9 cellular contexts compared by ENCODE assay signal in the genomic region with DNA sequence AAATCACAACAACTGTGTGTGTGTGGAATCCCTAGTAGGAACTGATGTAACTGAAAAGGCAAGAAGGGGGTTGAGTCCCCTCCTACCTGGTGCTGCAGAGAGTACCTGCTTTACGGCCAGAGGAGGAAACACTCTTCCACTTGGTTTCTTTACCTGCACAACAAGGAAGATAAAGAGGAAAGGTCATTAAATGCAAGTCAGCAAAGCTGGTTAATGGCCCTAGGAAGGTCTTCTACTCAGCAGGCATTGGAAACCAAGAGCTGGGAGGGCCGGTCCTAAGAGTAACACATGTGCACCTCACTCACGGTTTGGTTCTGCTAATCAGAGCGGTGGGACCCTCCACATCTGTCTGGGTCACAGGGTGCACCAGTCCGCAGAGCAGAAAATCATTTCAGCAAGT. TPM values are rescaled to one million over a fixed set of nuclear protein-coding genes. Genes with fewer than 3 reads are reported as not detected.
DNase-seq lines count a peak whose midpoint lies in the region; ATAC-seq, FAIRE-seq and TF ChIP-seq lines count a peak whose summit lies in the region.
"Not testable (repeated sequence)": the region's sequence is repeated elsewhere in the genome, so short reads cannot be mapped to it uniquely, and the experiment has no call there.
"Had no signal": no experiment of that assay in that cellular context is flagged by ENCODE, and none has a peak within 500 bp of the region (broad histone marks: within the 10 kb centered on the region; RNA-seq: fewer than 3 reads in every experiment).

No MANE protein-coding gene starts in this region.

- intact Hi-C loops in sigmoid colon (cut with DNase I): not testable (repeated sequence)

- not testable (repeated sequence) for H2AFZ ChIP-seq in GM23248; OCI-LY3 (ENCODE audit: low read depth, low read length)

- not testable (repeated sequence) for TF ChIP-seq CTCF in A549 (IDR thresholded peaks at IDR 0.05); OCI-LY3 (IDR thresholded peaks at IDR 0.05; ENCODE audit: low read depth, low read length); chondrocyte (IDR thresholded peaks at IDR 0.05); glutamatergic neuron (IDR thresholded peaks at IDR 0.05; ENCODE audit: partially characterized antibody, unreplicated experiment); mesothelial cell of epicardium (IDR thresholded peaks at IDR 0.05; ENCODE audit: unreplicated experiment); sigmoid colon (IDR thresholded peaks at IDR 0.05)

- peaks cover 13% of the 10 kb centered on the region for H3K79me2 ChIP-seq in GM23248 (ENCODE audit: insufficient read depth)
- H3K79me2 ChIP-seq in OCI-LY3 (ENCODE audit: low read length): peaks cover 11% of the 10 kb centered on the region

- not testable (repeated sequence) for H3K27me3 Mint-ChIP-seq in activated T-cell treated with anti-CD3 and anti-CD28 coated beads, Interleukin-2, amount 50 U/mL, for 24 hours; chondrocyte (ENCODE audit: low read depth); glutamatergic neuron (ENCODE audit: unreplicated experiment); mesothelial cell of epicardium (ENCODE audit: low read depth)

- peak overlapping the region; percentile 83 for H3K4me3 Mint-ChIP-seq in activated T-cell treated with anti-CD3 and anti-CD28 coated beads, Interleukin-2, amount 50 U/mL, for 24 hours
- H3K4me3 Mint-ChIP-seq in chondrocyte (ENCODE audit: unreplicated experiment): peak overlapping the region; percentile 72
- peak overlapping the region; percentile 93 for H3K4me3 Mint-ChIP-seq in glutamatergic neuron (ENCODE audit: unreplicated experiment)
- H3K4me3 Mint-ChIP-seq in mesothelial cell of epicardium: peak overlapping the region; percentile 74

- TF ChIP-seq EP300 in A549 (IDR thresholded peaks at IDR 0.05); sigmoid colon (IDR thresholded peaks at IDR 0.05): not testable (repeated sequence)

- H3K36me3 Mint-ChIP-seq in activated T-cell treated with anti-CD3 and anti-CD28 coated beads, Interleukin-2, amount 50 U/mL, for 24 hours (ENCODE audit: low read depth): peaks cover 14% of the 10 kb centered on the region
- not testable (repeated sequence) for H3K36me3 Mint-ChIP-seq in chondrocyte (ENCODE audit: low read depth); glutamatergic neuron (ENCODE audit: unreplicated experiment); mesothelial cell of epicardium

- not testable (repeated sequence) for H3K9me2 ChIP-seq in GM23248 (ENCODE audit: insufficient read depth)

- WGBS in A549 (ENCODE audit: missing lambda C conversion rate): 26% methylated on average over 5 of the region's 5 CpGs
- 41 to 64% methylated on average over 3 to 5 of the region's 5 CpGs for WGBS in GM23248 (ENCODE audit: low coverage in 1 of 2, low lambda C conversion rate in 2 of 2, missing lambda C conversion rate in 2 of 2), 2 experiments
- 31 to 48% methylated on average over 5 of the region's 5 CpGs for WGBS in sigmoid colon, 2 donors

- H4K20me1 ChIP-seq in GM23248 (ENCODE audit: insufficient read depth); OCI-LY3 (ENCODE audit: insufficient read depth, low read length): not testable (repeated sequence)

- CTCF ChIA-PET in A549 (lab: Yijun Ruan, JAX): not testable (repeated sequence)

- H3K9ac ChIP-seq in GM23248 (peak overlapping the region; percentile 98), OCI-LY3 (ENCODE audit: low read length) (peak overlapping the region; percentile 84)

- DNase-seq in A549 (ENCODE audit: low read depth in 1 of 2, low spot score in 1 of 2); GM23248; activated T-cell treated with anti-CD3 and anti-CD28 coated beads, Interleukin-2, amount 50 U/mL, for 24 hours; chondrocyte (ENCODE audit: low spot score); glutamatergic neuron; mesothelial cell of epicardium (ENCODE audit: low spot score in 2 of 2, unreplicated experiment in 2 of 2); sigmoid colon: not testable (repeated sequence)

- in situ Hi-C loops in GM23248 (cut with MboI): not testable (repeated sequence)

- not testable (repeated sequence) for FAIRE-seq in A549 (lab: Jason Lieb, UNC)

- H3K4me3 ChIP-seq in A549 (peak overlapping the region; percentile 81), GM23248 (peak overlapping the region; percentile 91), OCI-LY3 (ENCODE audit: low read length) (peak overlapping the region; percentile 99), sigmoid colon (peak overlapping the region; percentile 55 to 78 (median 70))

- H3K36me3 ChIP-seq in GM23248 (ENCODE audit: low read depth); OCI-LY3 (replicated peaks; ENCODE audit: low read depth, low read length); sigmoid colon: not testable (repeated sequence)

- H3K4me1 Mint-ChIP-seq in activated T-cell treated with anti-CD3 and anti-CD28 coated beads, Interleukin-2, amount 50 U/mL, for 24 hours (ENCODE audit: low read depth): peaks cover 11% of the 10 kb centered on the region
- not testable (repeated sequence) for H3K4me1 Mint-ChIP-seq in chondrocyte (ENCODE audit: low read depth); glutamatergic neuron (ENCODE audit: low read depth, unreplicated experiment); mesothelial cell of epicardium

- not testable (repeated sequence) for H3K27me3 ChIP-seq in GM23248 (replicated peaks; ENCODE audit: insufficient read depth); OCI-LY3 (ENCODE audit: low read depth, low read length); sigmoid colon

- POLR2A ChIA-PET in A549 (lab: Yijun Ruan, JAX): not testable (repeated sequence)

- H3K4me2 ChIP-seq in A549 (peak overlapping the region; percentile 94), GM23248 (ENCODE audit: unreplicated experiment) (peak overlapping the region; percentile 82), OCI-LY3 (ENCODE audit: low read length) (peak overlapping the region; percentile 97)

- TF ChIP-seq RAD21 in A549 (conservative IDR thresholded peaks at IDR 0.05 in 1 of 2, IDR thresholded peaks at IDR 0.05 in 1 of 2): not testable (repeated sequence)

- ATAC-seq in A549: not testable (repeated sequence)

- not testable (repeated sequence) for H3K9me3 ChIP-seq in A549; GM23248 (ENCODE audit: low read depth); OCI-LY3 (ENCODE audit: insufficient read depth, low read length); sigmoid colon

- not testable (repeated sequence) for H3K4me1 ChIP-seq in A549; GM23248 (ENCODE audit: insufficient read depth); OCI-LY3 (ENCODE audit: low read length); sigmoid colon

- not testable (repeated sequence) for TF ChIP-seq POLR2A in A549 (IDR thresholded peaks at IDR 0.05; ENCODE audit: low read length); sigmoid colon (IDR thresholded peaks at IDR 0.05)

- peak overlapping the region; percentile 97 for H3K27ac Mint-ChIP-seq in activated T-cell treated with anti-CD3 and anti-CD28 coated beads, Interleukin-2, amount 50 U/mL, for 24 hours
- H3K27ac Mint-ChIP-seq in chondrocyte (ENCODE audit: unreplicated experiment) (peak overlapping the region; percentile 99), glutamatergic neuron (ENCODE audit: unreplicated experiment) (peak overlapping the region; percentile 95), mesothelial cell of epicardium (peak overlapping the region; percentile 99)

- not testable (repeated sequence) for H3F3A ChIP-seq in GM23248 (ENCODE audit: insufficient read depth)

- H3K27ac ChIP-seq in A549: peak overlapping the region; percentile 97 to 98
- peak overlapping the region; percentile 96 for H3K27ac ChIP-seq in GM23248
- H3K27ac ChIP-seq in OCI-LY3 (ENCODE audit: low read length): 0 out of 2 replicates have a peak overlapping the region, but pooled peaks have one; percentile 92
- peak overlapping the region; percentile 88 to 93 (median 90) for H3K27ac ChIP-seq in sigmoid colon

- not testable (repeated sequence) for H3K9me3 Mint-ChIP-seq in activated T-cell treated with anti-CD3 and anti-CD28 coated beads, Interleukin-2, amount 50 U/mL, for 24 hours; chondrocyte (ENCODE audit: low read depth); glutamatergic neuron (ENCODE audit: unreplicated experiment); mesothelial cell of epicardium

RNA-seq across cellular contexts. Expression of a gene that starts 1.0 kb away (rescaled TPM):
- polyA plus RNA-seq in A549 (2011; rRNA removed) (60.9 and 61.7 TPM in 2 replicates), A549 (2017; fragmentation: RNase III; extraction: RNeasy Plus Mini Kit Qiagen cat#74134 plus additional on column Dnase treatment) (34.0 to 37.7 TPM (median 34.5 TPM) in 3 replicates), GM23248 (2016; fragmentation: Nextera tagmentation; extraction: Ambion mirVana) (45.2 and 48.2 TPM in 2 replicates), sigmoid colon (10 to 100 TPM; 23.4 to 34.9 (median 29.5) TPM)
- polyA plus RNA-seq in A549 (2012; cell fraction: cytosol; rRNA removed): 53.2 and 55.3 TPM in 2 replicates
- 55.8 and 57.6 TPM in 2 replicates for polyA plus RNA-seq in A549 (2012; cell fraction: nucleus; rRNA removed)
- polyA minus RNA-seq in A549 (2011; rRNA and poly(A)+ RNA removed): 25.0 and 27.7 TPM in 2 replicates
- total RNA-seq in GM23248 (2014; rRNA removed; shearing (Covaris generic)): 24.7 and 28.1 TPM in 2 replicates
- total RNA-seq in chondrocyte (38.9 to 46.6 TPM (median 39.2 TPM) in 3 replicates), glutamatergic neuron (ENCODE audit: unreplicated experiment) (53.0 TPM), mesothelial cell of epicardium (36.3 to 42.5 TPM (median 39.3 TPM) in 3 replicates), sigmoid colon (10 to 100 TPM; 17.8 to 20.1 (median 18.8) TPM)

RNA-seq across cellular contexts. Expression of a gene that starts 8.0 kb away (rescaled TPM):
- polyA plus RNA-seq in A549 (2011; rRNA removed) (not detected in 2 replicates), A549 (2017; fragmentation: RNase III; extraction: RNeasy Plus Mini Kit Qiagen cat#74134 plus additional on column Dnase treatment) (not detected in 3 replicates), GM23248 (2016; fragmentation: Nextera tagmentation; extraction: Ambion mirVana) (not detected in 2 replicates), sigmoid colon (not detected)
- polyA plus RNA-seq in A549 (2012; cell fraction: cytosol; rRNA removed): not detected in 2 replicates
- not detected in 2 replicates for polyA plus RNA-seq in A549 (2012; cell fraction: nucleus; rRNA removed)
- not detected in 2 replicates for polyA minus RNA-seq in A549 (2011; rRNA and poly(A)+ RNA removed)
- total RNA-seq in GM23248 (2014; rRNA removed; shearing (Covaris generic)): not detected in 2 replicates
- total RNA-seq in chondrocyte (not detected in 3 replicates), glutamatergic neuron (ENCODE audit: unreplicated experiment) (not detected), mesothelial cell of epicardium (not detected in 3 replicates), sigmoid colon (not detected)
- total RNA-seq: Daoy had no signal

RNA-seq across cellular contexts. Expression of a gene that starts 56.3 kb away (rescaled TPM):
- not detected in 2 replicates for polyA plus RNA-seq in A549 (2011; rRNA removed)
- polyA plus RNA-seq in A549 (2012; cell fraction: cytosol; rRNA removed): not detected in 2 replicates
- not detected in 2 replicates for polyA plus RNA-seq in A549 (2012; cell fraction: nucleus; rRNA removed)
- not detected in 3 replicates for polyA plus RNA-seq in A549 (2017; fragmentation: RNase III; extraction: RNeasy Plus Mini Kit Qiagen cat#74134 plus additional on column Dnase treatment)
- polyA minus RNA-seq in A549 (2011; rRNA and poly(A)+ RNA removed): not detected in 2 replicates
- total RNA-seq in GM23248 (2014; rRNA removed; shearing (Covaris generic)): not detected in 2 replicates
- polyA plus RNA-seq in GM23248 (2016; fragmentation: Nextera tagmentation; extraction: Ambion mirVana): not detected in 2 replicates
- total RNA-seq in chondrocyte: not detected in 3 replicates
- total RNA-seq in glutamatergic neuron (ENCODE audit: unreplicated experiment): not detected
- total RNA-seq in mesothelial cell of epicardium: not detected in 3 replicates
- total RNA-seq in sigmoid colon: not detected
- polyA plus RNA-seq in sigmoid colon: not detected
- total RNA-seq: Daoy had no signal
